ENCODE assay signal across 16 cellular contexts in the genomic region with DNA sequence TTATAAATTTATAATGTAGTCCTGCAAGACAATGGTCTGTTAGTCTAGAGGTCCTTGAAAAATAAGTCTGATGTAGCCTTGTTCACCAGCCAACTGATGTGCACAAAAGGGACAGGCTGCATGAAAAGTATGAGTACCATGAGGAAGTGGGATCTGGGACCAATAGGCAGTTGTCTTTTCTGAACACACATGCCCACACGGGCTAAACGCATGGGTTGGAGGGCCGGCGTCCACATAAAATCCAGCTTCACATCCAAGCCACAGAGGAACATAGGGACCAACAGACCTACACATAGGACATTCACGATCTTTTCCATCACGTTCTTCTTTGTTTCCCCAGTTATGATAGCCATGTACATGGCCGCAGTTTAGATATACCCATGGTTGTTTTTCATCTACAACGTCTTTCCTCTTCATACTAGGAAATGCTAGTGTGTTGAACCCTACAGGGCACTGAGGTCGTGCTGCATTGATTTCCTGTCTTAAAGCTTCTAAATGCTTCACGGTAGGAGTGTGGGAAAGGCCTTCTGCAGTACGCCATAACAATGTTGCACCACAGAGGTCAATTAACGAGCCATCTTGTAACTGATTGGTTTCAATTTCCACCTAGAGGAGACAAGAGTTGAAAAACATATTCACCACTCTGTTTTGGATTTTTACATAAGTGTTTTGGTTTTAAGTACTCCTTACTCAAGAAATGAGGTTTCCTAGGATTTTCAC. TPM values are rescaled to one million over a fixed set of nuclear protein-coding genes. Genes with fewer than 3 reads are reported as not detected.
A peak's percentile ranks its signal among the peaks of the same experiment; 100 is the strongest.
DNase-seq lines count a peak whose midpoint lies in the region; ATAC-seq and TF ChIP-seq lines count a peak whose summit lies in the region.
"Had no signal": no experiment of that assay in that cellular context is flagged by ENCODE, and none has a peak within 500 bp of the region (broad histone marks: within the 10 kb centered on the region; RNA-seq: fewer than 3 reads in every experiment).

No MANE protein-coding gene starts in this region.

- H3K4me1 ChIP-seq in neural progenitor cell: peaks cover 7% of the 10 kb centered on the region

- CTCF ChIA-PET in activated B cell treated with CpG ODN at 0.5 μM for 24 hours (lab: Charles Lee): interaction anchor here (0.6 kb wide), 1 partner anchor 236 kb away, joined by 3 read pairs; no protein-coding TSS in a partner anchor

- intact Hi-C loops in activated B cell treated with CpG ODN at 0.5 μM for 24 hours (cut with micrococcal nuclease): no loop called here

- H3K27me3 Mint-ChIP-seq in activated T-cell treated with anti-CD3 and anti-CD28 coated beads, Interleukin-2, amount 50 U/mL, for 24 hours: no peaks in the 10 kb centered on the region
- H3K27me3 Mint-ChIP-seq in activated B cell treated with CpG ODN at 0.5 μM for 24 hours (no peaks in the 10 kb centered on the region), neural progenitor cell (ENCODE audit: insufficient read depth, low read depth) (peaks cover 2% of the 10 kb centered on the region)

- H3K36me3 Mint-ChIP-seq in activated T-cell treated with anti-CD3 and anti-CD28 coated beads, Interleukin-2, amount 50 U/mL, for 24 hours (ENCODE audit: low read depth): peaks cover 91% of the 10 kb centered on the region
- H3K36me3 Mint-ChIP-seq in activated B cell treated with CpG ODN at 0.5 μM for 24 hours (ENCODE audit: low read depth) (peaks cover 77% of the 10 kb centered on the region), neural progenitor cell (peaks cover 55% of the 10 kb centered on the region)

- no peak overlapping the region for H3K9ac ChIP-seq in neural progenitor cell

- no peak for ATAC-seq in activated B cell treated with CpG ODN at 0.5 μM for 24 hours (ENCODE audit: low read depth)

- no peaks in the 10 kb centered on the region for H3K27me3 ChIP-seq in neural progenitor cell

- H3K36me3 ChIP-seq in neural progenitor cell: peaks cover 50% of the 10 kb centered on the region

- H2AFZ ChIP-seq in neural progenitor cell (replicated peaks): no peak overlapping the region

- H3K4me3 Mint-ChIP-seq in activated T-cell treated with anti-CD3 and anti-CD28 coated beads, Interleukin-2, amount 50 U/mL, for 24 hours: no peak overlapping the region
- H3K4me3 Mint-ChIP-seq in activated B cell treated with CpG ODN at 0.5 μM for 24 hours: no peak overlapping the region
- H3K4me3 Mint-ChIP-seq in neural progenitor cell: no peak overlapping the region

- no peak overlapping the region for H3K4me3 ChIP-seq in neural progenitor cell

- H3K9me3 ChIP-seq in neural progenitor cell (ENCODE audit: low read depth): no peaks in the 10 kb centered on the region

- H3F3A ChIP-seq in neural progenitor cell (ENCODE audit: low read depth): peaks cover 4% of the 10 kb centered on the region

- H4K20me1 ChIP-seq in neural progenitor cell (ENCODE audit: low read depth): no peaks in the 10 kb centered on the region

- DNase-seq in activated T-cell treated with anti-CD3 and anti-CD28 coated beads, Interleukin-2, amount 50 U/mL, for 24 hours: no peak
- DNase-seq in activated T-cell treated with anti-CD3 and anti-CD28 coated beads, Interleukin-2, amount 50 U/mL, for 1 hour: no peak
- DNase-seq in MV-4-11 (lab: John Stamatoyannopoulos, UW) (peak; percentile 34), activated B cell treated with CpG ODN at 0.5 μM for 24 hours (no peak), neural progenitor cell (ENCODE audit: low spot score) (peak; percentile 6), DMS 273 treated with DMSO at 0.1 percent for 48 hours (lab: John Stamatoyannopoulos, UW) (no peak), T-helper 9 cell (no peak), SK-N-DZ (ENCODE audit: low spot score) (no peak)
- DNase-seq: COR-L47, GF-D8, HCEC 1CT, NCI-H1417, NCI-H187 treated with DMSO at 0.1 percent for 48 hours, NCI-H226, NCI-H524 had no signal

- H3K4me1 Mint-ChIP-seq in activated T-cell treated with anti-CD3 and anti-CD28 coated beads, Interleukin-2, amount 50 U/mL, for 24 hours (ENCODE audit: low read depth): peaks cover 29% of the 10 kb centered on the region
- H3K4me1 Mint-ChIP-seq in activated B cell treated with CpG ODN at 0.5 μM for 24 hours (peaks cover 61% of the 10 kb centered on the region), neural progenitor cell (peaks cover 6% of the 10 kb centered on the region)

- H3K27ac ChIP-seq in neural progenitor cell: peak overlapping the region; percentile 21
- H3K27ac ChIP-seq: 22Rv1 had no signal

- POLR2A ChIA-PET in activated B cell treated with CpG ODN at 0.5 μM for 24 hours (lab: Charles Lee): no interaction called here

- H3K27ac Mint-ChIP-seq in activated T-cell treated with anti-CD3 and anti-CD28 coated beads, Interleukin-2, amount 50 U/mL, for 24 hours: peak overlapping the region; percentile 22
- H3K27ac Mint-ChIP-seq in activated B cell treated with CpG ODN at 0.5 μM for 24 hours (peak overlapping the region; percentile 19), neural progenitor cell (no peak overlapping the region)

- no peaks in the 10 kb centered on the region for H3K9me3 Mint-ChIP-seq in activated T-cell treated with anti-CD3 and anti-CD28 coated beads, Interleukin-2, amount 50 U/mL, for 24 hours
- peaks cover 14% of the 10 kb centered on the region for H3K9me3 Mint-ChIP-seq in activated B cell treated with CpG ODN at 0.5 μM for 24 hours
- H3K9me3 Mint-ChIP-seq in neural progenitor cell: no peaks in the 10 kb centered on the region

- TF ChIP-seq CTCF in activated B cell treated with CpG ODN at 0.5 μM for 24 hours (IDR thresholded peaks at IDR 0.05): no peak
- TF ChIP-seq CTCF in neural progenitor cell (IDR thresholded peaks at IDR 0.05): no peak

- no peaks in the 10 kb centered on the region for H3K79me2 ChIP-seq in neural progenitor cell (ENCODE audit: low read depth)

- H3K4me2 ChIP-seq in neural progenitor cell: peak overlapping the region; percentile 22

RNA-seq across cellular contexts. Expression of gene PELI1, which starts 49.4 kb away (rescaled TPM):
- total RNA-seq in activated B cell treated with CpG ODN at 0.5 μM for 24 hours (81.4 and 93.1 TPM in 2 replicates), neural progenitor cell (ENCODE audit: low replicate concordance) (71.9 and 88.7 TPM in 2 replicates)
- 22.4 and 28.5 TPM in 2 replicates for polyA plus RNA-seq in SK-N-DZ (2014; cell fraction: cytosol; rRNA removed)
- polyA plus RNA-seq in SK-N-DZ (2014; cell fraction: nucleus; rRNA removed): 16.0 and 29.4 TPM in 2 replicates

Comparison
In these comparisons a context has a peak if more than half of its experiments do, and no peak if none do; other contexts are left out.
1. DNase-seq: peak in MV-4-11 (single experiment) and neural progenitor cell (single experiment); none in activated T-cell treated with anti-CD3 and anti-CD28 coated beads, Interleukin-2, amount 50 U/mL, for 24 hours (single experiment), activated T-cell treated with anti-CD3 and anti-CD28 coated beads, Interleukin-2, amount 50 U/mL, for 1 hour (single experiment), activated B cell treated with CpG ODN at 0.5 μM for 24 hours (single experiment), DMS 273 treated with DMSO at 0.1 percent for 48 hours (single experiment), T-helper 9 cell (single experiment) and SK-N-DZ (single experiment).